ENCODE assay signal across 1 cellular context in the genomic region with DNA sequence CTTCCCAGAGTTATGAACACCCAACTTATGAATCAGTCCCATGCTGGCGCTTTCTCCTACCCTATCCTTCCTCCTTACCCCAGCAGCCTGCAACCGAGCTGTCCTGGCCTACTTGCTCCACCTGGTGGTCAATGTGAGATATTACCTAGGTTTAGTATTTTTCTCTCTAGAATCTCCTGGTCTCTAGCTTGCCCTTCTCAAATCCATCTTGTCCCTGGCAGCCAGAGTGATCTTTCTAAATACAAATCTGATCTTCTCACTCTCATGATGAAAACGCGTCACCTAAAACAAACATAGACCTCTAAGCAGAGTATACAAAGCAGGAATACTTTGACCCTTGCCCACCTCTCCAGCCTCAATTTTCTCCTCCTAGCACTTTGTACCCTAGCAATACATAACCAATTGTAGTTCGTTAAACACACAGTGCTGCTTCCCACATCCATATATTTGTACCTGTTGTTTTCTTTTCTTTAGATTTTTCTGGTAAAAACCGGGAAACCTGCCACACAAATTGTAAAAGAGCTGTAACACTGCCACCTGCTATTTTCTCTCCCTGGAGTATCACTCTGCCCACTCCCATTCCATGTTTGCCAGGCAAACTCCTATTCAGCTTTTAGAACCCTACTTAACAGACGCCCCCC.
TF ChIP-seq lines count a peak whose summit lies in the region.

No MANE protein-coding gene starts in this region.

TF ChIP-seq in H1, 55 proteins besides CTCF, POLR2A, EP300 and RAD21:
- TF ChIP-seq RFX5 (IDR thresholded peaks at IDR 0.05; ENCODE audit: borderline replicate concordance, low read depth, low read length) (no peak), BACH1 (IDR thresholded peaks at IDR 0.05; ENCODE audit: low read length) (no peak), TAF7 (optimal IDR thresholded peaks at IDR 0.05; ENCODE audit: borderline replicate concordance, low read depth, low read length) (no peak), JUN (IDR thresholded peaks at IDR 0.05; ENCODE audit: low read depth, low read length) (no peak), EGR1 (IDR thresholded peaks at IDR 0.05; ENCODE audit: borderline replicate concordance, low read depth, low read length) (no peak), CREB1 (IDR thresholded peaks at IDR 0.05) (no peak), PHF8 (conservative IDR thresholded peaks at IDR 0.05; ENCODE audit: low read depth, low read length) (no peak), MAFK (IDR thresholded peaks at IDR 0.05; ENCODE audit: low read depth, low read length) (no peak), TAF1 (IDR thresholded peaks at IDR 0.05; ENCODE audit: low read depth, low read length) (no peak), FOSL1 (IDR thresholded peaks at IDR 0.05; ENCODE audit: insufficient read depth, low read depth, low read length) (no peak), NRF1 (IDR thresholded peaks at IDR 0.05; ENCODE audit: low read depth, low read length) (no peak), CBX5 (IDR thresholded peaks at IDR 0.05; ENCODE audit: low read depth, low read length) (no peak), GTF2F1 (IDR thresholded peaks at IDR 0.05; ENCODE audit: borderline replicate concordance, low read depth, low read length) (no peak), CEBPB (IDR thresholded peaks at IDR 0.05; ENCODE audit: low read depth, low read length) (no peak), JUND (IDR thresholded peaks at IDR 0.05; ENCODE audit: low read length) (no peak), TEAD4 (IDR thresholded peaks at IDR 0.05; ENCODE audit: low read depth, low read length) (no peak), TCF12 (IDR thresholded peaks at IDR 0.05; ENCODE audit: low read depth, low read length) (no peak)
- TF ChIP-seq, protein P1, sequence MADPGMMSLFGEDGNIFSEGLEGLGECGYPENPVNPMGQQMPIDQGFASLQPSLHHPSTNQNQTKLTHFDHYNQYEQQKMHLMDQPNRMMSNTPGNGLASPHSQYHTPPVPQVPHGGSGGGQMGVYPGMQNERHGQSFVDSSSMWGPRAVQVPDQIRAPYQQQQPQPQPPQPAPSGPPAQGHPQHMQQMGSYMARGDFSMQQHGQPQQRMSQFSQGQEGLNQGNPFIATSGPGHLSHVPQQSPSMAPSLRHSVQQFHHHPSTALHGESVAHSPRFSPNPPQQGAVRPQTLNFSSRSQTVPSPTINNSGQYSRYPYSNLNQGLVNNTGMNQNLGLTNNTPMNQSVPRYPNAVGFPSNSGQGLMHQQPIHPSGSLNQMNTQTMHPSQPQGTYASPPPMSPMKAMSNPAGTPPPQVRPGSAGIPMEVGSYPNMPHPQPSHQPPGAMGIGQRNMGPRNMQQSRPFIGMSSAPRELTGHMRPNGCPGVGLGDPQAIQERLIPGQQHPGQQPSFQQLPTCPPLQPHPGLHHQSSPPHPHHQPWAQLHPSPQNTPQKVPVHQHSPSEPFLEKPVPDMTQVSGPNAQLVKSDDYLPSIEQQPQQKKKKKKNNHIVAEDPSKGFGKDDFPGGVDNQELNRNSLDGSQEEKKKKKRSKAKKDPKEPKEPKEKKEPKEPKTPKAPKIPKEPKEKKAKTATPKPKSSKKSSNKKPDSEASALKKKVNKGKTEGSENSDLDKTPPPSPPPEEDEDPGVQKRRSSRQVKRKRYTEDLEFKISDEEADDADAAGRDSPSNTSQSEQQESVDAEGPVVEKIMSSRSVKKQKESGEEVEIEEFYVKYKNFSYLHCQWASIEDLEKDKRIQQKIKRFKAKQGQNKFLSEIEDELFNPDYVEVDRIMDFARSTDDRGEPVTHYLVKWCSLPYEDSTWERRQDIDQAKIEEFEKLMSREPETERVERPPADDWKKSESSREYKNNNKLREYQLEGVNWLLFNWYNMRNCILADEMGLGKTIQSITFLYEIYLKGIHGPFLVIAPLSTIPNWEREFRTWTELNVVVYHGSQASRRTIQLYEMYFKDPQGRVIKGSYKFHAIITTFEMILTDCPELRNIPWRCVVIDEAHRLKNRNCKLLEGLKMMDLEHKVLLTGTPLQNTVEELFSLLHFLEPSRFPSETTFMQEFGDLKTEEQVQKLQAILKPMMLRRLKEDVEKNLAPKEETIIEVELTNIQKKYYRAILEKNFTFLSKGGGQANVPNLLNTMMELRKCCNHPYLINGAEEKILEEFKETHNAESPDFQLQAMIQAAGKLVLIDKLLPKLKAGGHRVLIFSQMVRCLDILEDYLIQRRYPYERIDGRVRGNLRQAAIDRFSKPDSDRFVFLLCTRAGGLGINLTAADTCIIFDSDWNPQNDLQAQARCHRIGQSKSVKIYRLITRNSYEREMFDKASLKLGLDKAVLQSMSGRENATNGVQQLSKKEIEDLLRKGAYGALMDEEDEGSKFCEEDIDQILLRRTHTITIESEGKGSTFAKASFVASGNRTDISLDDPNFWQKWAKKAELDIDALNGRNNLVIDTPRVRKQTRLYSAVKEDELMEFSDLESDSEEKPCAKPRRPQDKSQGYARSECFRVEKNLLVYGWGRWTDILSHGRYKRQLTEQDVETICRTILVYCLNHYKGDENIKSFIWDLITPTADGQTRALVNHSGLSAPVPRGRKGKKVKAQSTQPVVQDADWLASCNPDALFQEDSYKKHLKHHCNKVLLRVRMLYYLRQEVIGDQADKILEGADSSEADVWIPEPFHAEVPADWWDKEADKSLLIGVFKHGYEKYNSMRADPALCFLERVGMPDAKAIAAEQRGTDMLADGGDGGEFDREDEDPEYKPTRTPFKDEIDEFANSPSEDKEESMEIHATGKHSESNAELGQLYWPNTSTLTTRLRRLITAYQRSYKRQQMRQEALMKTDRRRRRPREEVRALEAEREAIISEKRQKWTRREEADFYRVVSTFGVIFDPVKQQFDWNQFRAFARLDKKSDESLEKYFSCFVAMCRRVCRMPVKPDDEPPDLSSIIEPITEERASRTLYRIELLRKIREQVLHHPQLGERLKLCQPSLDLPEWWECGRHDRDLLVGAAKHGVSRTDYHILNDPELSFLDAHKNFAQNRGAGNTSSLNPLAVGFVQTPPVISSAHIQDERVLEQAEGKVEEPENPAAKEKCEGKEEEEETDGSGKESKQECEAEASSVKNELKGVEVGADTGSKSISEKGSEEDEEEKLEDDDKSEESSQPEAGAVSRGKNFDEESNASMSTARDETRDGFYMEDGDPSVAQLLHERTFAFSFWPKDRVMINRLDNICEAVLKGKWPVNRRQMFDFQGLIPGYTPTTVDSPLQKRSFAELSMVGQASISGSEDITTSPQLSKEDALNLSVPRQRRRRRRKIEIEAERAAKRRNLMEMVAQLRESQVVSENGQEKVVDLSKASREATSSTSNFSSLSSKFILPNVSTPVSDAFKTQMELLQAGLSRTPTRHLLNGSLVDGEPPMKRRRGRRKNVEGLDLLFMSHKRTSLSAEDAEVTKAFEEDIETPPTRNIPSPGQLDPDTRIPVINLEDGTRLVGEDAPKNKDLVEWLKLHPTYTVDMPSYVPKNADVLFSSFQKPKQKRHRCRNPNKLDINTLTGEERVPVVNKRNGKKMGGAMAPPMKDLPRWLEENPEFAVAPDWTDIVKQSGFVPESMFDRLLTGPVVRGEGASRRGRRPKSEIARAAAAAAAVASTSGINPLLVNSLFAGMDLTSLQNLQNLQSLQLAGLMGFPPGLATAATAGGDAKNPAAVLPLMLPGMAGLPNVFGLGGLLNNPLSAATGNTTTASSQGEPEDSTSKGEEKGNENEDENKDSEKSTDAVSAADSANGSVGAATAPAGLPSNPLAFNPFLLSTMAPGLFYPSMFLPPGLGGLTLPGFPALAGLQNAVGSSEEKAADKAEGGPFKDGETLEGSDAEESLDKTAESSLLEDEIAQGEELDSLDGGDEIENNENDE (IDR thresholded peaks at IDR 0.05; ENCODE audit: insufficient replicate concordance, low read length): no peak
- TF ChIP-seq, protein P2, sequence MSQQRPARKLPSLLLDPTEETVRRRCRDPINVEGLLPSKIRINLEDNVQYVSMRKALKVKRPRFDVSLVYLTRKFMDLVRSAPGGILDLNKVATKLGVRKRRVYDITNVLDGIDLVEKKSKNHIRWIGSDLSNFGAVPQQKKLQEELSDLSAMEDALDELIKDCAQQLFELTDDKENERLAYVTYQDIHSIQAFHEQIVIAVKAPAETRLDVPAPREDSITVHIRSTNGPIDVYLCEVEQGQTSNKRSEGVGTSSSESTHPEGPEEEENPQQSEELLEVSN (IDR thresholded peaks at IDR 0.05): no peak
- TF ChIP-seq, protein P3, sequence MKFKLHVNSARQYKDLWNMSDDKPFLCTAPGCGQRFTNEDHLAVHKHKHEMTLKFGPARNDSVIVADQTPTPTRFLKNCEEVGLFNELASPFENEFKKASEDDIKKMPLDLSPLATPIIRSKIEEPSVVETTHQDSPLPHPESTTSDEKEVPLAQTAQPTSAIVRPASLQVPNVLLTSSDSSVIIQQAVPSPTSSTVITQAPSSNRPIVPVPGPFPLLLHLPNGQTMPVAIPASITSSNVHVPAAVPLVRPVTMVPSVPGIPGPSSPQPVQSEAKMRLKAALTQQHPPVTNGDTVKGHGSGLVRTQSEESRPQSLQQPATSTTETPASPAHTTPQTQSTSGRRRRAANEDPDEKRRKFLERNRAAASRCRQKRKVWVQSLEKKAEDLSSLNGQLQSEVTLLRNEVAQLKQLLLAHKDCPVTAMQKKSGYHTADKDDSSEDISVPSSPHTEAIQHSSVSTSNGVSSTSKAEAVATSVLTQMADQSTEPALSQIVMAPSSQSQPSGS (IDR thresholded peaks at IDR 0.05; ENCODE audit: low read length): no peak
